In the genomic region with DNA sequence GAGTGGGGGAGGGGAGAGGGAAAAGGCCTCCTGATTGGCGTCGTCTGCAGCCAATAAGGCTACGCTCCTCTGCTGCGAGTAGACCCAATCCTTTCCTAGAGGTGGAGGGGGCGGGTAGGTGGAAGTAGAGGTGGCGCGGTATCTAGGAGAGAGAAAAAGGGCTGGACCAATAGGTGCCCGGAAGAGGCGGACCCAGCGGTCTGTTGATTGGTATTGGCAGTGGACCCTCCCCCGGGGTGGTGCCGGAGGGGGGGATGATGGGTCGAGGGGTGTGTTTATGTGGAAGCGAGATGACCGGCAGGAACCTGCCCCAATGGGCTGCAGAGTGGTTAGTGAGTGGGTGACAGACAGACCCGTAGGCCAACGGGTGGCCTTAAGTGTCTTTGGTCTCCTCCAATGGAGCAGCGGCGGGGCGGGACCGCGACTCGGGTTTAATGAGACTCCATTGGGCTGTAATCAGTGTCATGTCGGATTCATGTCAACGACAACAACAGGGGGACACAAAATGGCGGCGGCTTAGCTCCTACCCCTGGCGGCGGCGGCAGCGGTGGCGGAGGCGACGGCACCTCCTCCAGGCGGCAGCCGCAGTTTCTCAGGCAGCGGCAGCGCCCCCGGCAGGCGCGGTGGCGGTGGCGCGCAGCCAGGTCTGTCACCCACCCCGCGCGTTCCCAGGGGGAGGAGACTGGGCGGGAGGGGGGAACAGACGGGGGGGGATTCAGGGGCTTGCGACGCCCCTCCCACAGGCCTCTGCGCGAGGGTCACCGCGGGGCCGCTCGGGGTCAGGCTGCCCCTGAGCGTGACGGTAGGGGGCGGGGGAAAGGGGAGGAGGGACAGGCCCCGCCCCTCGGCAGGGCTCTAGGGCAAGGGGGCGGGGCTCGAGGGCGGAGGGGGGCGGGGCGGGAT, we compare ENCODE assay signal across 8 cellular contexts. TPM values are rescaled to one million over a fixed set of nuclear protein-coding genes. Genes with fewer than 3 reads are reported as not detected.
DNase-seq lines count a peak whose midpoint lies in the region; ATAC-seq and TF ChIP-seq lines count a peak whose summit lies in the region.

A gene (plus strand): TSS at position 459 of the 903 bp plus-strand sequence. CDS start 16,258 bp downstream, outside the sequence.

- WGBS in lung, 2 donors: 0 to 1% methylated on average over 34 to 67 of the region's 67 CpGs

- H3K4me1 ChIP-seq in lung (ENCODE audit: control insufficient read depth in 2 of 2, insufficient read depth in 2 of 2, low read length in 2 of 2): peaks cover 5 to 8% of the 10 kb centered on the region in 2 donors

- ATAC-seq in GM19468 (IDR thresholded peaks at IDR 0.05; ENCODE audit: extremely low read depth, unreplicated experiment) (peak; percentile 97), lung (ENCODE audit: insufficient read depth, low FRiP score) (peak; percentile 91)

- H3K9me3 ChIP-seq in lung (ENCODE audit: control insufficient read depth in 2 of 2, insufficient read depth in 1 of 2, low read length in 1 of 2): no peaks in the 10 kb centered on the region

- TF ChIP-seq CTCF in lung (IDR thresholded peaks at IDR 0.05; ENCODE audit: control extremely low read depth, extremely low read depth): no peak

- peak within 1 kb of the TSS; percentile 92 for H3K4me3 ChIP-seq in lung

- no peaks in the 10 kb centered on the region for H3K36me3 ChIP-seq in lung (ENCODE audit: control insufficient read depth in 2 of 2, insufficient read depth in 2 of 2, low read length in 2 of 2)

- H3K27me3 ChIP-seq in lung (ENCODE audit: control insufficient read depth, insufficient read depth): no peaks in the 10 kb centered on the region

- peak; percentile 97 for DNase-seq in COLO829 (ENCODE audit: low spot score)
- peak; percentile 100 for DNase-seq in HS-5 (ENCODE audit: low read depth)
- DNase-seq in NK-92 treated with Interleukin-12 subunit alpha and Interleukin-12 subunit beta, amount 100 ng/mL, for 24 hours (lab: John Stamatoyannopoulos, UW): peak; percentile 100
- DNase-seq in activated CD8-positive, alpha-beta memory T cell treated with anti-CD3 and anti-CD28 coated beads for 24 hours: peak; percentile 99
- peak; percentile 100 for DNase-seq in effector CD4-positive, alpha-beta T cell
- DNase-seq in lung (ENCODE audit: low spot score): peak; percentile 100
- DNase-seq in stimulated activated CD4-positive, alpha-beta T cell treated with anti-CD3 and anti-CD28 coated beads, TNF-alpha, amount 100 ng/mL, for 4 hours (ENCODE audit: low read depth in 3 of 3): peak; percentile 98 to 100 (median 100)

- peak within 1 kb of the TSS; percentile 99 for H3K27ac ChIP-seq in lung (ENCODE audit: low read depth in 1 of 2, low read length in 1 of 2)

RNA-seq across cellular contexts. Expression of the gene that starts here (rescaled TPM):
- total RNA-seq in lung: 100 to 1,000 TPM in 1 of 2 donors, 10 to 100 TPM in 1; 35.0 to 161 TPM
- 1 to 10 TPM; 5.0 to 7.0 TPM for polyA plus RNA-seq in lung

Comparison
In these comparisons a context has a peak if more than half of its experiments do, and no peak if none do; other contexts are left out.
1. Peak in every context shown above with its lines: DNase-seq, ATAC-seq, H3K4me3 ChIP-seq and H3K27ac ChIP-seq.